ENCODE assay signal across 34 cellular contexts in genomic region chr4:183376381-183376780, GRCh38. TPM values are rescaled to one million over a fixed set of nuclear protein-coding genes. Genes with fewer than 3 reads are reported as not detected.
"Had no signal": no experiment of that assay in that cellular context is flagged by ENCODE, and none has a peak within 500 bp of the region (broad histone marks: within the 10 kb centered on the region; RNA-seq: fewer than 3 reads in every experiment).

No MANE protein-coding gene starts in this region.

- H3K9me3 ChIP-seq: ascending aorta, gastrocnemius medialis had no signal

- H3K4me1 ChIP-seq: ascending aorta, breast epithelium, esophagus muscularis mucosa, foreskin keratinocyte, gastrocnemius medialis had no signal

- H3K36me3 Mint-ChIP-seq: activated CD4-positive, alpha-beta memory T cell treated with anti-CD3 and anti-CD28 coated beads for 36 hours; activated CD8-positive, alpha-beta memory T cell treated with anti-CD3 and anti-CD28 coated beads, Interleukin-2, amount 10 ng/mL, durations not matched to agents 7 days and 5 days; activated naive CD4-positive, alpha-beta T cell treated with anti-CD3 and anti-CD28 coated beads, Interleukin-2, amount 10 ng/mL, durations not matched to agents 7 days and 5 days; brain had no signal

- H3K4me1 Mint-ChIP-seq: activated CD4-positive, alpha-beta T cell treated with anti-CD3 and anti-CD28 coated beads for 36 hours; activated CD4-positive, alpha-beta T cell treated with anti-CD3 and anti-CD28 coated beads, Interleukin-2, amount 10 ng/mL, durations not matched to agents 24 days and 14 days; activated CD8-positive, alpha-beta memory T cell treated with anti-CD3 and anti-CD28 coated beads, Interleukin-2, amount 10 ng/mL, durations not matched to agents 7 days and 5 days; activated naive CD4-positive, alpha-beta T cell treated with anti-CD3 and anti-CD28 coated beads, Interleukin-2, amount 10 ng/mL, durations not matched to agents 7 days and 5 days; activated naive CD8-positive, alpha-beta T cell treated with anti-CD3 and anti-CD28 coated beads, Interleukin-2, amount 10 ng/mL, durations not matched to agents 7 days and 5 days; brain; central memory CD8-positive, alpha-beta T cell; endodermal cell had no signal

- H3K27me3 Mint-ChIP-seq: activated CD4-positive, alpha-beta T cell treated with anti-CD3 and anti-CD28 coated beads, Interleukin-2, amount 10 ng/mL, durations not matched to agents 24 days and 14 days had no signal

- H3K27ac ChIP-seq: ascending aorta, breast epithelium, cardiac muscle cell, coronary artery, dorsolateral prefrontal cortex, esophagus muscularis mucosa, foreskin keratinocyte, gastrocnemius medialis had no signal

- H3K4me3 ChIP-seq: ascending aorta, breast epithelium, cardiac muscle cell, coronary artery, dorsolateral prefrontal cortex, esophagus muscularis mucosa, gastrocnemius medialis had no signal

- ATAC-seq: activated CD4-positive, alpha-beta T cell treated with anti-CD3 and anti-CD28 coated beads for 36 hours; activated CD8-positive, alpha-beta memory T cell treated with anti-CD3 and anti-CD28 coated beads, Interleukin-2, amount 10 ng/mL, durations not matched to agents 7 days and 5 days; activated CD8-positive, alpha-beta T cell treated with anti-CD3 and anti-CD28 coated beads, Interleukin-2, amount 10 ng/mL, durations not matched to agents 7 days and 5 days; activated naive CD4-positive, alpha-beta T cell treated with anti-CD3 and anti-CD28 coated beads, Interleukin-2, amount 50 U/mL, for 72 hours; foreskin keratinocyte; gastrocnemius medialis had no signal

- H3K27ac Mint-ChIP-seq: activated CD4-positive, alpha-beta memory T cell treated with anti-CD3 and anti-CD28 coated beads for 36 hours; activated CD4-positive, alpha-beta T cell treated with anti-CD3 and anti-CD28 coated beads for 36 hours; activated CD4-positive, alpha-beta T cell treated with anti-CD3 and anti-CD28 coated beads, Interleukin-2, amount 10 ng/mL, durations not matched to agents 24 days and 14 days; activated CD8-positive, alpha-beta memory T cell treated with anti-CD3 and anti-CD28 coated beads, Interleukin-2, amount 10 ng/mL, durations not matched to agents 7 days and 5 days; activated CD8-positive, alpha-beta T cell treated with anti-CD3 and anti-CD28 coated beads, Interleukin-2, amount 10 ng/mL, durations not matched to agents 7 days and 5 days; activated naive CD4-positive, alpha-beta T cell treated with anti-CD3 and anti-CD28 coated beads, Interleukin-2, amount 10 ng/mL, durations not matched to agents 7 days and 5 days; activated naive CD4-positive, alpha-beta T cell treated with anti-CD3 and anti-CD28 coated beads, Interleukin-2, amount 50 U/mL, for 72 hours; activated T-helper 1 cell treated with anti-CD3 and anti-CD28 coated beads, Interleukin-12 subunit alpha, Interleukin-12 subunit beta, Interleukin-2, Interleukin-4 antibody, amounts not matched to agents 30 ng/mL and 10 ng/mL and 1 ng/mL, durations not matched to agents 14 hours and 24 hours and 36 hours; activated T-helper 2 cell treated with anti-CD3 and anti-CD28 coated beads, Interferon-gamma antibody, Interleukin-2, Interleukin-4, amounts not matched to agents 10 μg/mL and 5 μg/mL and 100 μg/mL, durations not matched to agents 14 hours and 24 hours and 36 hours; brain; dendritic cell treated with granulocyte-macrophage colony-stimulating factor and Interleukin-4, amounts not matched to agents 40 ng/mL and 50 ng/mL, for 4 days; endodermal cell had no signal

- H3K4me3 Mint-ChIP-seq: activated CD4-positive, alpha-beta memory T cell treated with anti-CD3 and anti-CD28 coated beads for 36 hours; activated CD4-positive, alpha-beta T cell treated with anti-CD3 and anti-CD28 coated beads for 36 hours; activated CD4-positive, alpha-beta T cell treated with anti-CD3 and anti-CD28 coated beads, Interleukin-2, amount 10 ng/mL, durations not matched to agents 24 days and 14 days; activated CD8-positive, alpha-beta memory T cell treated with anti-CD3 and anti-CD28 coated beads, Interleukin-2, amount 10 ng/mL, durations not matched to agents 7 days and 5 days; activated CD8-positive, alpha-beta T cell treated with anti-CD3 and anti-CD28 coated beads, Interleukin-2, amount 10 ng/mL, durations not matched to agents 7 days and 5 days; activated naive CD4-positive, alpha-beta T cell treated with anti-CD3 and anti-CD28 coated beads, Interleukin-2, amount 10 ng/mL, durations not matched to agents 7 days and 5 days; activated naive CD8-positive, alpha-beta T cell treated with anti-CD3 and anti-CD28 coated beads, Interleukin-2, amount 10 ng/mL, durations not matched to agents 7 days and 5 days; activated T-helper 1 cell treated with anti-CD3 and anti-CD28 coated beads, Interleukin-12 subunit alpha, Interleukin-12 subunit beta, Interleukin-2, Interleukin-4 antibody, amounts not matched to agents 30 ng/mL and 10 ng/mL and 1 ng/mL, durations not matched to agents 14 hours and 24 hours and 36 hours; brain; central memory CD8-positive, alpha-beta T cell; dendritic cell treated with granulocyte-macrophage colony-stimulating factor and Interleukin-4, amounts not matched to agents 40 ng/mL and 50 ng/mL, for 4 days; endodermal cell had no signal

- H3K36me3 ChIP-seq: ascending aorta, breast epithelium, cardiac muscle cell, esophagus muscularis mucosa, gastrocnemius medialis had no signal

- H3K27me3 ChIP-seq: ascending aorta, breast epithelium, cardiac muscle cell, esophagus muscularis mucosa, foreskin keratinocyte, gastrocnemius medialis had no signal

- DNase-seq: activated CD4-positive, alpha-beta memory T cell treated with anti-CD3 and anti-CD28 coated beads for 36 hours; activated CD4-positive, alpha-beta T cell treated with anti-CD3 and anti-CD28 coated beads for 36 hours; activated CD4-positive, alpha-beta T cell treated with anti-CD3 and anti-CD28 coated beads, Interleukin-2, amount 10 ng/mL, durations not matched to agents 24 days and 14 days; activated CD4-positive, CD25-positive, alpha-beta regulatory T cell; activated CD4-positive, CD25-positive, alpha-beta regulatory T cell treated with anti-CD3 and anti-CD28 coated beads, Interleukin-2, amount 50 U/mL, for 72 hours; activated CD8-positive, alpha-beta memory T cell treated with anti-CD3 and anti-CD28 coated beads, Interleukin-2, amount 10 ng/mL, durations not matched to agents 7 days and 5 days; activated CD8-positive, alpha-beta memory T cell treated with anti-CD3 and anti-CD28 coated beads, Interleukin-2, amount 50 U/mL, for 4 hours; activated CD8-positive, alpha-beta T cell treated with anti-CD3 and anti-CD28 coated beads, Interleukin-2, amount 10 ng/mL, durations not matched to agents 7 days and 5 days; activated effector memory CD4-positive, alpha-beta T cell treated with anti-CD3 and anti-CD28 coated beads, Interleukin-2, amount 50 U/mL, for 16 hours; activated naive CD4-positive, alpha-beta T cell treated with anti-CD3 and anti-CD28 coated beads, Interleukin-2, amount 10 ng/mL, durations not matched to agents 7 days and 5 days; activated naive CD8-positive, alpha-beta T cell treated with anti-CD3 and anti-CD28 coated beads, Interleukin-2, amount 10 ng/mL, durations not matched to agents 7 days and 5 days; activated T-cell treated with anti-CD3 and anti-CD28 coated beads, Interleukin-2, amount 50 U/mL, for 1 hour; activated T-cell treated with anti-CD3 and anti-CD28 coated beads, Interleukin-2, amount 50 U/mL, for 48 hours; dorsolateral prefrontal cortex; effector memory CD4-positive, alpha-beta T cell; endodermal cell; erythroblast; foreskin keratinocyte; gastrocnemius medialis; T-helper 2 cell had no signal

RNA-seq across cellular contexts. Expression of gene CLDN24, which starts 54.2 kb away (rescaled TPM):
- total RNA-seq: activated CD4-positive, alpha-beta memory T cell treated with anti-CD3 and anti-CD28 coated beads for 36 hours; activated CD4-positive, alpha-beta T cell treated with anti-CD3 and anti-CD28 coated beads for 36 hours; activated CD4-positive, alpha-beta T cell treated with anti-CD3 and anti-CD28 coated beads, Interleukin-2, amount 10 ng/mL, durations not matched to agents 24 days and 14 days; activated CD8-positive, alpha-beta memory T cell treated with anti-CD3 and anti-CD28 coated beads for 36 hours; activated CD8-positive, alpha-beta memory T cell treated with anti-CD3 and anti-CD28 coated beads, Interleukin-2, amount 10 ng/mL, durations not matched to agents 7 days and 5 days; activated CD8-positive, alpha-beta T cell treated with anti-CD3 and anti-CD28 coated beads, Interleukin-2, amount 10 ng/mL, durations not matched to agents 7 days and 5 days; activated naive CD4-positive, alpha-beta T cell treated with anti-CD3 and anti-CD28 coated beads, Interleukin-2, amount 50 U/mL, for 72 hours; activated naive CD8-positive, alpha-beta T cell treated with anti-CD3 and anti-CD28 coated beads, Interleukin-2, amount 10 ng/mL, durations not matched to agents 7 days and 5 days; activated T-helper 1 cell treated with anti-CD3 and anti-CD28 coated beads, Interleukin-12 subunit alpha, Interleukin-12 subunit beta, Interleukin-2, Interleukin-4 antibody, amounts not matched to agents 30 ng/mL and 10 ng/mL and 1 ng/mL, durations not matched to agents 14 hours and 24 hours and 36 hours; activated T-helper 2 cell treated with anti-CD3 and anti-CD28 coated beads, Interferon-gamma antibody, Interleukin-2, Interleukin-4, amounts not matched to agents 10 μg/mL and 5 μg/mL and 100 μg/mL, durations not matched to agents 14 hours and 24 hours and 36 hours; ascending aorta; breast epithelium; cardiac muscle cell; cerebellum; endodermal cell; esophagus muscularis mucosa; foreskin keratinocyte; gastrocnemius medialis; T-helper 1 cell treated with Interleukin-12 subunit alpha and Interleukin-12 subunit beta and Interleukin-4 antibody, amounts not matched to agents 30 ng/mL and 1 ng/mL, for 36 hours had no signal
- polyA plus RNA-seq: cardiac muscle cell, foreskin keratinocyte had no signal

RNA-seq across cellular contexts. Expression of gene CLDN22, which starts 56.3 kb away (rescaled TPM):
- total RNA-seq: activated CD4-positive, alpha-beta memory T cell treated with anti-CD3 and anti-CD28 coated beads for 36 hours; activated CD4-positive, alpha-beta T cell treated with anti-CD3 and anti-CD28 coated beads for 36 hours; activated CD4-positive, alpha-beta T cell treated with anti-CD3 and anti-CD28 coated beads, Interleukin-2, amount 10 ng/mL, durations not matched to agents 24 days and 14 days; activated CD8-positive, alpha-beta memory T cell treated with anti-CD3 and anti-CD28 coated beads for 36 hours; activated CD8-positive, alpha-beta memory T cell treated with anti-CD3 and anti-CD28 coated beads, Interleukin-2, amount 10 ng/mL, durations not matched to agents 7 days and 5 days; activated CD8-positive, alpha-beta T cell treated with anti-CD3 and anti-CD28 coated beads, Interleukin-2, amount 10 ng/mL, durations not matched to agents 7 days and 5 days; activated naive CD4-positive, alpha-beta T cell treated with anti-CD3 and anti-CD28 coated beads, Interleukin-2, amount 50 U/mL, for 72 hours; activated naive CD8-positive, alpha-beta T cell treated with anti-CD3 and anti-CD28 coated beads, Interleukin-2, amount 10 ng/mL, durations not matched to agents 7 days and 5 days; activated T-helper 1 cell treated with anti-CD3 and anti-CD28 coated beads, Interleukin-12 subunit alpha, Interleukin-12 subunit beta, Interleukin-2, Interleukin-4 antibody, amounts not matched to agents 30 ng/mL and 10 ng/mL and 1 ng/mL, durations not matched to agents 14 hours and 24 hours and 36 hours; activated T-helper 2 cell treated with anti-CD3 and anti-CD28 coated beads, Interferon-gamma antibody, Interleukin-2, Interleukin-4, amounts not matched to agents 10 μg/mL and 5 μg/mL and 100 μg/mL, durations not matched to agents 14 hours and 24 hours and 36 hours; ascending aorta; breast epithelium; cardiac muscle cell; cerebellum; dorsolateral prefrontal cortex; esophagus muscularis mucosa; foreskin keratinocyte; gastrocnemius medialis; T-helper 1 cell treated with Interleukin-12 subunit alpha and Interleukin-12 subunit beta and Interleukin-4 antibody, amounts not matched to agents 30 ng/mL and 1 ng/mL, for 36 hours had no signal
- polyA plus RNA-seq: cardiac muscle cell, foreskin keratinocyte had no signal
